ENCODE assay signal across 8 cellular contexts in genomic region chr6:155103082-155103645, GRCh38.
DNase-seq lines count a peak whose midpoint lies in the region; ATAC-seq, FAIRE-seq and TF ChIP-seq lines count a peak whose summit lies in the region.
"Not testable (repeated sequence)": the region's sequence is repeated elsewhere in the genome, so short reads cannot be mapped to it uniquely, and the experiment has no call there.

No MANE protein-coding gene starts in this region.

- H3K4me3 ChIP-seq in A549; foreskin fibroblast (ENCODE audit: low read depth in 1 of 2, low read length in 2 of 2): not testable (repeated sequence)

- H3K4me2 ChIP-seq in A549 = peak overlapping the region; percentile 32; the same call in 2 of the 3 replicates

- peak in 1 of 2 experiments; percentile 25; a peak in 2 of 6 replicates for ATAC-seq in A549

- not testable (repeated sequence) for H3K36me3 Mint-ChIP-seq in osteocyte (ENCODE audit: unreplicated experiment)

- POLR2A ChIA-PET in A549 (lab: Yijun Ruan, JAX) = interaction anchor here (0.6 kb wide), 1 partner anchor 77 kb away, joined by 4 read pairs; no protein-coding TSS in a partner anchor

- TF ChIP-seq POLR2A in A549 (IDR thresholded peaks at IDR 0.05; ENCODE audit: low read length) = not testable (repeated sequence)

- not testable (repeated sequence) for H3K4me3 Mint-ChIP-seq in osteocyte (ENCODE audit: unreplicated experiment)

- not testable (repeated sequence) for H3K27ac Mint-ChIP-seq in osteocyte (ENCODE audit: unreplicated experiment)

- TF ChIP-seq EP300 in A549 (IDR thresholded peaks at IDR 0.05) = not testable (repeated sequence)

- not testable (repeated sequence) for TF ChIP-seq CTCF in A549 (IDR thresholded peaks at IDR 0.05); foreskin fibroblast (IDR thresholded peaks at IDR 0.05; ENCODE audit: low read depth, low read length); osteocyte (IDR thresholded peaks at IDR 0.05)

- H3K9me3 ChIP-seq in A549 = not testable (repeated sequence)

- DNase-seq in A549 (ENCODE audit: low read depth in 1 of 2, low spot score in 1 of 2) (peak in 1 of 2 experiments; percentile 4), EL (peak; percentile 90), HT1080 (ENCODE audit: low read depth) (peak; percentile 36), RPMI7951 (ENCODE audit: low read depth) (peak; percentile 38), amniotic epithelial cell (ENCODE audit: low read depth) (peak; percentile 72), dermis blood vessel endothelial cell (peak; percentile 79), foreskin fibroblast (peak; percentile 30 to 52), osteocyte (ENCODE audit: extremely low spot score, unreplicated experiment) (peak; percentile 23)

- FAIRE-seq in A549 (lab: Jason Lieb, UNC) = not testable (repeated sequence)

- H3K9me3 Mint-ChIP-seq in osteocyte (ENCODE audit: unreplicated experiment) = not testable (repeated sequence)

- H3K27ac ChIP-seq in A549 = peak overlapping the region in 1 of 2 experiments; percentile 26; a peak in 2 of 6 replicates

- 50% methylated on average over 9 of the region's 9 CpGs for WGBS in A549 (ENCODE audit: missing lambda C conversion rate)

- not testable (repeated sequence) for H3K27me3 Mint-ChIP-seq in osteocyte (ENCODE audit: unreplicated experiment)

- TF ChIP-seq RAD21 in A549 (conservative IDR thresholded peaks at IDR 0.05 in 1 of 2, IDR thresholded peaks at IDR 0.05 in 1 of 2) = not testable (repeated sequence)

- H3K4me1 Mint-ChIP-seq in osteocyte (ENCODE audit: unreplicated experiment) = peaks cover 24% of the 10 kb centered on the region

- peaks cover 13% of the 10 kb centered on the region; the same call in 2 of the 3 replicates for H3K4me1 ChIP-seq in A549

- CTCF ChIA-PET in A549 (lab: Yijun Ruan, JAX) = interaction anchor here (1.2 kb wide), 1 partner anchor 10 kb away, joined by 3 read pairs; no protein-coding TSS in a partner anchor

TF ChIP-seq in A549, 52 proteins besides CTCF, POLR2A, EP300 and RAD21:
- TF ChIP-seq GATA3 (IDR thresholded peaks at IDR 0.05; ENCODE audit: borderline replicate concordance) = peak; percentile 20; the same call in 1 of the 2 replicates
